Comparison of ENCODE assay signal across 19 cellular contexts in the genomic region with DNA sequence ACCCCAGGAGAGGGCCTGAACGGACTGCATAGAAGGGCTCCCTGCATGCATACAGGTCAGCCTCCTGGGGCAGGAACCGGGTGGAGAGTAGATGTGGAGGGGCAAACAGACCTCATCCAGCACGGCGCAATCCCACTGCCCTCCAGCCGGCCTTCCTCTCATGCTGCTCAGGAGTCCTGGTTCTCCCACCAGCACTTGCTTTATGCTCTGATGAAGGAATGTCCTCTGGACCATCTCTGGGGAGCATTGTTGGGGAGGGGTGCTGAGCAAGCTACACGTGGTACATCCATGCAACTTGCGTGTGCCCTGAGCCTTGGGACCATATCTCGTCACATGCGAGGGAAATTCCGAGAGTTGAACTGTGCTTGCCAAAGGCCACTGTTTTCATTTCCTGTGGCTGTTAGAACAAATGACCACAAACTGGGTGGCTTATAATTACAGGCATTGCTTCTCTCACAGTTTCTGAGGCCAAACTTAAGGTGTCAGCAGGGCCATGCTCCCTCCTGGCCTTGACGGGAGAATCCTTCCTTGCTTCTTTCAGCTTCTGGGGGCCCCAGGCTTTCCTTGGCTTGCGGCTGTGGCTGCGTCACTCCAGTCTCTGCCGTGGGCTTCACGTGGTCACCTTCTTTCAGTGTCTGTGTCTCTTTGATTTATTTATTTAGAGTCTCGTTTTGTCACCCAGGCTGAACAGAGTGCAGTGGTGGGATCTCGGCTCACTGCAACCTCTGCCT. TPM values are rescaled to one million over a fixed set of nuclear protein-coding genes. Genes with fewer than 3 reads are reported as not detected.
DNase-seq lines count a peak whose midpoint lies in the region; ATAC-seq, FAIRE-seq and TF ChIP-seq lines count a peak whose summit lies in the region.
"Had no signal": no experiment of that assay in that cellular context is flagged by ENCODE, and none has a peak within 500 bp of the region (broad histone marks: within the 10 kb centered on the region; RNA-seq: fewer than 3 reads in every experiment).

No MANE protein-coding gene starts in this region.

- no peaks in the 10 kb centered on the region for H3K79me2 ChIP-seq in GM12878 (ENCODE audit: control insufficient read depth, insufficient read depth, low read length)

- H3K9me3 ChIP-seq in GM12878 (replicated peaks; ENCODE audit: control insufficient read depth, insufficient read depth, low read length): no peaks in the 10 kb centered on the region
- no peaks in the 10 kb centered on the region for H3K9me3 ChIP-seq in esophagus squamous epithelium
- no peaks in the 10 kb centered on the region for H3K9me3 ChIP-seq in CD4-positive, alpha-beta memory T cell (ENCODE audit: control insufficient read depth in 1 of 2, low read length in 2 of 2)
- no peaks in the 10 kb centered on the region for H3K9me3 ChIP-seq in kidney (ENCODE audit: control insufficient read depth in 1 of 2, low read length in 2 of 2)
- H3K9me3 ChIP-seq: body of pancreas, right atrium auricular region, SK-N-SH had no signal

- POLR2A ChIA-PET in GM12878 (lab: Charles Lee): interaction anchor here (0.8 to 2.6 kb wide), 3 partner anchors 10 to 76 kb away, joined by 4 to 10 read pairs (median 5); no protein-coding TSS in a partner anchor
- POLR2A ChIA-PET in CD4-positive, alpha-beta memory T cell (lab: Charles Lee; ENCODE audit: partially characterized antibody): no interaction called here

- SMC1A ChIA-PET in GM12878 (lab: Charles Lee; ENCODE audit: uncharacterized antibody, unreplicated experiment): interaction anchor here (1.0 to 6.5 kb wide), 4 partner anchors 9 to 30 kb away, joined by 3 to 41 read pairs (median 8); a partner anchor contains a TSS

- H3K4me1 ChIP-seq in GM12878 (ENCODE audit: control insufficient read depth, insufficient read depth, low read length): peaks cover 28% of the 10 kb centered on the region
- H3K4me1 ChIP-seq in esophagus squamous epithelium: peaks cover 0 to 37% (median 12%) of the 10 kb centered on the region in 3 donors
- no peaks in the 10 kb centered on the region for H3K4me1 ChIP-seq in CD4-positive, alpha-beta memory T cell (ENCODE audit: insufficient read depth, low read length)
- peaks cover 0 to 2% of the 10 kb centered on the region in 2 donors for H3K4me1 ChIP-seq in kidney (ENCODE audit: control insufficient read depth in 1 of 2, insufficient read depth in 1 of 2, low read depth in 1 of 2, low read length in 2 of 2)

- ATAC-seq in HG02885 (IDR thresholded peaks at IDR 0.05; ENCODE audit: poor library complexity, unreplicated experiment) (peak; percentile 80), GM12878 (peak; percentile 86), sciatic nerve (peak; percentile 70)
- ATAC-seq: body of pancreas, HCT116 had no signal

- intact Hi-C loops in GM12878 (cut with micrococcal nuclease; ENCODE audit: unreplicated experiment): no loop called here
- intact Hi-C loops in sciatic nerve (cut with DNase I): loop anchor here (5.0 kb wide), 1 partner anchor 253 kb away; no protein-coding TSS in a partner anchor
- intact Hi-C loops in esophagus squamous epithelium (cut with DNase I): no loop called here
- intact Hi-C loops in CD4-positive, alpha-beta memory T cell (cut with micrococcal nuclease): no loop called here
- intact Hi-C loops in kidney (cut with DNase I): no loop called here

- RAD21 ChIA-PET in GM12878 (lab: Charles Lee; ENCODE audit: unreplicated experiment): interaction anchor here (1.5 kb wide), 1 partner anchor 17 kb away, joined by 4 read pairs; no protein-coding TSS in a partner anchor

- H3K27ac ChIP-seq in GM12878 (ENCODE audit: control insufficient read depth, insufficient read depth) (peak overlapping the region; percentile 66), esophagus squamous epithelium (peak overlapping the region in 2 of 4 donors; percentile 13 to 30), kidney (ENCODE audit: low read depth in 2 of 2, low read length in 2 of 2) (peak overlapping the region in 1 of 2 donors; percentile 41)
- no peak overlapping the region for H3K27ac ChIP-seq in CD4-positive, alpha-beta memory T cell (ENCODE audit: low read depth, low read length)
- H3K27ac ChIP-seq: body of pancreas, PC-9 had no signal

- BruUV-seq in GM12878 (replicated peaks; lab: Mats Ljungman, UMichigan): no TSS peak

- no peak overlapping the region; the same call in 1 of the 2 replicates for H3K9ac ChIP-seq in GM12878 (ENCODE audit: control insufficient read depth, insufficient read depth, low read length)
- H3K9ac ChIP-seq in kidney (ENCODE audit: low read length in 2 of 2): no peak overlapping the region
- H3K9ac ChIP-seq: SK-N-SH had no signal

- TF ChIP-seq RAD21 in GM12878 (IDR thresholded peaks at IDR 0.05; ENCODE audit: insufficient read depth, low read depth, low read length): no peak

- DNase-seq in GM18507 (ENCODE audit: extremely low spot score, insufficient read length, low read depth): no peak
- DNase-seq in GM12878 (ENCODE audit: low read depth, low spot score): peak; percentile 88
- DNase-seq in sciatic nerve (ENCODE audit: low spot score): peak; percentile 62
- no peak for DNase-seq in esophagus squamous epithelium (lab: John Stamatoyannopoulos, UW)
- no peak for DNase-seq in CD4-positive, alpha-beta memory T cell
- DNase-seq in activated CD4-positive, CD25-positive, alpha-beta regulatory T cell (lab: John Stamatoyannopoulos, UW): no peak
- DNase-seq in kidney: no peak
- DNase-seq: activated CD4-positive, alpha-beta T cell treated with anti-CD3 and anti-CD28 coated beads, Interleukin-2, amount 50 U/mL, for 1 hour; activated T-cell treated with anti-CD3 and anti-CD28 coated beads, Interleukin-2, amount 50 U/mL, for 1 hour; NCI-H69; nucleus accumbens; PC-9; SK-N-SH had no signal

- H3K27me3 Mint-ChIP-seq in CD4-positive, alpha-beta memory T cell: peaks cover 0 to 3% of the 10 kb centered on the region in 2 donors

- TF ChIP-seq EP300 in GM12878 (IDR thresholded peaks at IDR 0.05; ENCODE audit: borderline replicate concordance in 1 of 2, control insufficient read depth in 1 of 2, low read depth in 2 of 2, low read length in 2 of 2): peak; percentile 94; a peak in 3 of 4 replicates

- H3K4me3 ChIP-seq in GM12878 (no peak overlapping the region), esophagus squamous epithelium (no peak overlapping the region), kidney (ENCODE audit: low read length in 2 of 2) (no peak overlapping the region)
- no peak overlapping the region for H3K4me3 ChIP-seq in CD4-positive, alpha-beta memory T cell (ENCODE audit: low read length in 2 of 2)
- H3K4me3 ChIP-seq: body of pancreas, PC-9, right atrium auricular region had no signal

- H3K36me3 ChIP-seq in GM12878 (ENCODE audit: control insufficient read depth in 2 of 2, insufficient read depth in 2 of 2, low read length in 1 of 2) (peaks cover 0 to 1% of the 10 kb centered on the region in 2 experiments; a peak in 1 of 4 replicates), esophagus squamous epithelium (peaks cover 0 to 12% (median 0%) of the 10 kb centered on the region in 3 donors), kidney (ENCODE audit: control insufficient read depth in 1 of 2, insufficient read depth in 2 of 2, low read length in 2 of 2) (no peaks in the 10 kb centered on the region)
- no peaks in the 10 kb centered on the region for H3K36me3 ChIP-seq in CD4-positive, alpha-beta memory T cell (ENCODE audit: insufficient read depth, low read length)

- no peak overlapping the region for H3K27ac Mint-ChIP-seq in CD4-positive, alpha-beta memory T cell
- H3K27ac Mint-ChIP-seq: activated naive CD8-positive, alpha-beta T cell had no signal

- FAIRE-seq in GM18507 (lab: Jason Lieb, UNC) (peak; percentile 79), GM12878 (lab: Jason Lieb, UNC) (peak; percentile 47), kidney (lab: Jason Lieb, UNC) (no peak)
- FAIRE-seq: TTC549 had no signal

- no peaks in the 10 kb centered on the region for H3K9me3 Mint-ChIP-seq in CD4-positive, alpha-beta memory T cell

- H2AFZ ChIP-seq in GM12878 (ENCODE audit: control insufficient read depth, low read depth, low read length): no peak overlapping the region; the same call in 1 of the 2 replicates
- H2AFZ ChIP-seq: PC-9 had no signal

- no peaks in the 10 kb centered on the region for H3K4me1 Mint-ChIP-seq in CD4-positive, alpha-beta memory T cell

- H3K4me2 ChIP-seq in GM12878 (ENCODE audit: control insufficient read depth, insufficient read depth): peak overlapping the region; percentile 40
- H3K4me2 ChIP-seq: PC-9, SK-N-SH had no signal

- WGBS in GM12878 (ENCODE audit: insufficient coverage, insufficient replicate concordance, low lambda C conversion rate, missing lambda C conversion rate): 68% methylated on average over 17 of the region's 17 CpGs
- 58 to 78% methylated on average over 8 to 14 of the region's 17 CpGs for WGBS in esophagus squamous epithelium, 2 donors

- no peak overlapping the region for H3K4me3 Mint-ChIP-seq in CD4-positive, alpha-beta memory T cell
- H3K4me3 Mint-ChIP-seq: activated naive CD8-positive, alpha-beta T cell had no signal

- CTCF ChIA-PET in GM12878 (lab: Yijun Ruan, JAX): interaction anchor here (0.6 to 4.8 kb wide), 3 partner anchors 8 to 231 kb away, joined by 3 to 18 read pairs (median 3); no protein-coding TSS in a partner anchor
- CTCF ChIA-PET in CD4-positive, alpha-beta memory T cell (lab: Charles Lee; ENCODE audit: partially characterized antibody): no interaction called here

- H3K36me3 Mint-ChIP-seq in CD4-positive, alpha-beta memory T cell: peaks cover 6 to 16% of the 10 kb centered on the region in 2 donors
- H3K36me3 Mint-ChIP-seq: activated naive CD8-positive, alpha-beta T cell had no signal

- in situ Hi-C loops in GM12878 (cut with MboI): loop anchor here (5.0 to 10.0 kb wide), 4 partner anchors 178 to 650 kb away; no protein-coding TSS in a partner anchor

- TF ChIP-seq CTCF in GM12878 (IDR thresholded peaks at IDR 0.05 in 2 of 3, conservative IDR thresholded peaks at IDR 0.05 in 1 of 3; ENCODE audit: control insufficient read depth in 2 of 3, extremely low read depth in 1 of 3, insufficient read depth in 1 of 3, low read depth in 3 of 3, low read length in 3 of 3): no peak
- no peak for TF ChIP-seq CTCF in esophagus squamous epithelium (IDR thresholded peaks at IDR 0.05)
- TF ChIP-seq CTCF in kidney (IDR thresholded peaks at IDR 0.05; ENCODE audit: borderline replicate concordance, extremely low read depth, insufficient read depth): no peak

- TF ChIP-seq POLR2A in GM12878 (IDR thresholded peaks at IDR 0.05; ENCODE audit: low read depth, low read length): no peak
- no peak for TF ChIP-seq POLR2A in esophagus squamous epithelium (IDR thresholded peaks at IDR 0.05)

- H4K20me1 ChIP-seq in GM12878 (ENCODE audit: control insufficient read depth, insufficient read depth): no peaks in the 10 kb centered on the region

- H3K27me3 ChIP-seq in GM12878 (replicated peaks in 1 of 2; ENCODE audit: control insufficient read depth in 2 of 2, insufficient read depth in 2 of 2, low read length in 1 of 2): no peaks in the 10 kb centered on the region
- H3K27me3 ChIP-seq in esophagus squamous epithelium: no peaks in the 10 kb centered on the region
- no peaks in the 10 kb centered on the region for H3K27me3 ChIP-seq in CD4-positive, alpha-beta memory T cell (ENCODE audit: insufficient read depth, low read length)
- H3K27me3 ChIP-seq: body of pancreas, right atrium auricular region had no signal

RNA-seq across cellular contexts. Expression of a gene that starts 12.2 kb away (rescaled TPM):
- 50.5 and 66.2 TPM in 2 replicates for total RNA-seq in GM12878 (2013; cell fraction: nucleolus; rRNA removed)
- total RNA-seq in GM12878 (2014; rRNA removed): 30.7 and 36.4 TPM in 2 replicates
- 35.7 and 37.8 TPM in 2 replicates for total RNA-seq in GM12878 (2014; rRNA removed; fragmentation: Illumina TruSeq; extraction: Trizol)
- 29.0 and 33.4 TPM in 2 replicates for total RNA-seq in GM12878 (2021)
- 37.2 TPM for polyA plus RNA-seq in GM12878 (2011; ENCODE audit: low read depth)
- polyA plus RNA-seq in GM12878 (2011; rRNA removed): 62.9 and 73.8 TPM in 2 replicates
- 43.7 and 45.0 TPM in 2 replicates for polyA plus RNA-seq in GM12878 (2011; cell fraction: cytosol; rRNA removed)
- polyA plus RNA-seq in GM12878 (2011; cell fraction: nucleus; rRNA removed): 30.2 and 33.3 TPM in 2 replicates
- 42.4 and 44.3 TPM in 2 replicates for polyA plus RNA-seq in GM12878 (2012)
- 34.9 and 35.8 TPM in 2 replicates for polyA plus RNA-seq in GM12878 (2014; fragmentation: Illumina TruSeq; extraction: Trizol)
- 10 to 100 TPM; 25.8 to 36.7 TPM for polyA plus RNA-seq in GM12878 (2014; fragmentation: Nextera tagmentation; extraction: Ambion mirVana)
- 39.4 and 48.7 TPM in 2 replicates for polyA plus RNA-seq in GM12878 (2014; rRNA removed)
- 10 to 100 TPM; 87.9 to 90.1 TPM for polyA plus RNA-seq in GM12878 (2016; fragmentation: Nextera tagmentation; extraction: Ambion mirVana)
- 27.9 and 31.7 TPM in 2 replicates for polyA minus RNA-seq in GM12878 (2011; rRNA and poly(A)+ RNA removed)
- polyA minus RNA-seq in GM12878 (2011; cell fraction: cytosol; rRNA and poly(A)+ RNA removed): 7.9 and 8.7 TPM in 2 replicates
- polyA minus RNA-seq in GM12878 (2011; cell fraction: nucleus; rRNA and poly(A)+ RNA removed): 25.0 and 38.4 TPM in 2 replicates
- total RNA-seq in sciatic nerve: 74.4 TPM
- 10 to 100 TPM; 57.6 to 69.6 (median 63.4) TPM for total RNA-seq in esophagus squamous epithelium
- total RNA-seq in CD4-positive, alpha-beta memory T cell: 10 to 100 TPM; 49.1 to 53.8 TPM
- 100 to 1,000 TPM in 1 of 2 donors, 10 to 100 TPM in 1; 69.8 to 112 TPM for polyA plus RNA-seq in CD4-positive, alpha-beta memory T cell
- 66.0 TPM for total RNA-seq in kidney
- polyA plus RNA-seq in kidney (ENCODE audit: insufficient read depth, low read depth, low replicate concordance): 99.0 TPM

RNA-seq across cellular contexts. Expression of a gene that starts 13.2 kb away (rescaled TPM):
- total RNA-seq in GM12878 (2013; cell fraction: nucleolus; rRNA removed): 82.5 and 96.0 TPM in 2 replicates
- total RNA-seq in GM12878 (2014; rRNA removed) (9.8 and 11.1 TPM in 2 replicates), GM12878 (2014; rRNA removed; fragmentation: Illumina TruSeq; extraction: Trizol) (14.2 and 14.7 TPM in 2 replicates), GM12878 (2021) (17.5 and 17.8 TPM in 2 replicates), sciatic nerve (53.2 TPM), esophagus squamous epithelium (10 to 100 TPM in 3 of 4 donors, 1 to 10 TPM in 1; 8.8 to 19.3 (median 11.4) TPM), kidney (41.6 TPM)
- polyA plus RNA-seq in GM12878 (2011; ENCODE audit: low read depth): 7.5 TPM
- polyA plus RNA-seq in GM12878 (2011; rRNA removed) (31.2 and 41.1 TPM in 2 replicates), GM12878 (2014; fragmentation: Illumina TruSeq; extraction: Trizol) (16.1 and 18.9 TPM in 2 replicates), GM12878 (2014; fragmentation: Nextera tagmentation; extraction: Ambion mirVana) (10 to 100 TPM in 1 of 2 experiments, 1 to 10 TPM in 1; 5.1 to 10.0 TPM), GM12878 (2014; rRNA removed) (10.8 and 11.0 TPM in 2 replicates), GM12878 (2016; fragmentation: Nextera tagmentation; extraction: Ambion mirVana) (1 to 10 TPM; 1.4 to 1.8 TPM), kidney (ENCODE audit: insufficient read depth, low read depth, low replicate concordance) (7.2 TPM)
- 17.9 and 23.9 TPM in 2 replicates for polyA plus RNA-seq in GM12878 (2011; cell fraction: cytosol; rRNA removed)
- 19.2 and 19.8 TPM in 2 replicates for polyA plus RNA-seq in GM12878 (2011; cell fraction: nucleus; rRNA removed)
- 7.4 and 12.5 TPM in 2 replicates for polyA plus RNA-seq in GM12878 (2012)
- 36.3 and 39.7 TPM in 2 replicates for polyA minus RNA-seq in GM12878 (2011; rRNA and poly(A)+ RNA removed)
- 14.3 and 16.0 TPM in 2 replicates for polyA minus RNA-seq in GM12878 (2011; cell fraction: cytosol; rRNA and poly(A)+ RNA removed)
- polyA minus RNA-seq in GM12878 (2011; cell fraction: nucleus; rRNA and poly(A)+ RNA removed): 13.2 and 20.8 TPM in 2 replicates
- total RNA-seq in CD4-positive, alpha-beta memory T cell: 10 to 100 TPM; 11.1 to 11.9 TPM
- polyA plus RNA-seq in CD4-positive, alpha-beta memory T cell: 1 to 10 TPM in 1 of 2 donors, under 1 TPM in 1; 0.64 to 2.7 TPM

RNA-seq across cellular contexts. Expression of a gene that starts 30.0 kb away (rescaled TPM):
- total RNA-seq in GM12878 (2013; cell fraction: nucleolus; rRNA removed): 112 TPM in 2 replicates
- total RNA-seq in GM12878 (2014; rRNA removed): 88.4 and 95.1 TPM in 2 replicates
- 54.3 and 59.9 TPM in 2 replicates for total RNA-seq in GM12878 (2014; rRNA removed; fragmentation: Illumina TruSeq; extraction: Trizol)
- total RNA-seq in GM12878 (2021): 117 and 126 TPM in 2 replicates
- polyA plus RNA-seq in GM12878 (2011; ENCODE audit: low read depth): 149 TPM
- 267 and 344 TPM in 2 replicates for polyA plus RNA-seq in GM12878 (2011; rRNA removed)
- polyA plus RNA-seq in GM12878 (2011; cell fraction: cytosol; rRNA removed): 146 and 176 TPM in 2 replicates
- 172 and 183 TPM in 2 replicates for polyA plus RNA-seq in GM12878 (2011; cell fraction: nucleus; rRNA removed)
- polyA plus RNA-seq in GM12878 (2012): 111 and 176 TPM in 2 replicates
- 138 and 154 TPM in 2 replicates for polyA plus RNA-seq in GM12878 (2014; fragmentation: Illumina TruSeq; extraction: Trizol)
- 100 to 1,000 TPM; 174 to 238 TPM for polyA plus RNA-seq in GM12878 (2014; fragmentation: Nextera tagmentation; extraction: Ambion mirVana)
- polyA plus RNA-seq in GM12878 (2014; rRNA removed): 123 and 149 TPM in 2 replicates
- polyA plus RNA-seq in GM12878 (2016; fragmentation: Nextera tagmentation; extraction: Ambion mirVana): 100 to 1,000 TPM; 240 to 258 TPM
- polyA minus RNA-seq in GM12878 (2011; rRNA and poly(A)+ RNA removed): 55.1 and 81.8 TPM in 2 replicates
- polyA minus RNA-seq in GM12878 (2011; cell fraction: cytosol; rRNA and poly(A)+ RNA removed): 42.9 and 46.5 TPM in 2 replicates
- 27.8 and 38.6 TPM in 2 replicates for polyA minus RNA-seq in GM12878 (2011; cell fraction: nucleus; rRNA and poly(A)+ RNA removed)
- 43.8 TPM for total RNA-seq in sciatic nerve
- 10 to 100 TPM; 29.7 to 57.1 (median 47.5) TPM for total RNA-seq in esophagus squamous epithelium
- 100 to 1,000 TPM in 1 of 2 experiments, 10 to 100 TPM in 1; 90.5 to 100 TPM for total RNA-seq in CD4-positive, alpha-beta memory T cell
- polyA plus RNA-seq in CD4-positive, alpha-beta memory T cell: 10 to 100 TPM; 76.6 to 82.0 TPM
- total RNA-seq in kidney: 44.9 TPM
- polyA plus RNA-seq in kidney (ENCODE audit: insufficient read depth, low read depth, low replicate concordance): 40.0 TPM

Comparison
In these comparisons a context has a peak if more than half of its experiments do, and no peak if none do; other contexts are left out.
1. DNase-seq: peak in GM12878 (single experiment) and sciatic nerve (single experiment); none in GM18507 (single experiment), esophagus squamous epithelium (single experiment), CD4-positive, alpha-beta memory T cell (0 of 5), activated CD4-positive, CD25-positive, alpha-beta regulatory T cell (0 of 4) and kidney (single experiment).
2. Peak in every context shown above with its lines, with median percentiles within 50 percentile points of each other: ATAC-seq.